Comparison of ENCODE assay signal across 34 cellular contexts in genomic region chr10:10848488-10849111, GRCh38.
"Had no signal": no experiment of that assay in that cellular context is flagged by ENCODE, and none has a peak within 500 bp of the region (broad histone marks: within the 10 kb centered on the region; RNA-seq: fewer than 3 reads in every experiment).

No MANE protein-coding gene starts in this region.

- H3K27ac Mint-ChIP-seq: activated B cell treated with CpG ODN at 0.5 μM for 24 hours; activated CD4-positive, alpha-beta memory T cell treated with anti-CD3 and anti-CD28 coated beads for 36 hours; activated CD4-positive, alpha-beta T cell treated with anti-CD3 and anti-CD28 coated beads, Interleukin-2, amount 10 ng/mL, durations not matched to agents 24 days and 14 days; activated CD8-positive, alpha-beta T cell treated with anti-CD3 and anti-CD28 coated beads for 36 hours; activated naive CD4-positive, alpha-beta T cell treated with anti-CD3 and anti-CD28 coated beads for 36 hours; activated naive CD4-positive, alpha-beta T cell treated with anti-CD3 and anti-CD28 coated beads, Interleukin-2, amount 50 U/mL, for 72 hours; activated naive CD8-positive, alpha-beta T cell treated with anti-CD3 and anti-CD28 coated beads for 36 hours; activated T-cell treated with anti-CD3 and anti-CD28 coated beads, Interleukin-2, amount 50 U/mL, for 72 hours; activated T-helper 1 cell treated with anti-CD3 and anti-CD28 coated beads, Interleukin-12 subunit alpha, Interleukin-12 subunit beta, Interleukin-2, Interleukin-4 antibody, amounts not matched to agents 30 ng/mL and 10 ng/mL and 1 ng/mL, durations not matched to agents 14 hours and 24 hours and 36 hours; activated T-helper 17 cell treated with anti-CD3 and anti-CD28 coated beads, Interleukin-2, amount 50 U/mL, for 72 hours; T-cell; T-helper 17 cell had no signal

- H3K4me3 Mint-ChIP-seq: activated B cell treated with CpG ODN at 0.5 μM for 24 hours; activated CD4-positive, alpha-beta memory T cell treated with anti-CD3 and anti-CD28 coated beads for 36 hours; activated CD4-positive, alpha-beta T cell treated with anti-CD3 and anti-CD28 coated beads, Interleukin-2, amount 10 ng/mL, durations not matched to agents 24 days and 14 days; activated CD8-positive, alpha-beta T cell treated with anti-CD3 and anti-CD28 coated beads for 36 hours; activated naive CD4-positive, alpha-beta T cell treated with anti-CD3 and anti-CD28 coated beads for 36 hours; activated naive CD8-positive, alpha-beta T cell treated with anti-CD3 and anti-CD28 coated beads for 36 hours; activated T-cell treated with anti-CD3 and anti-CD28 coated beads, Interleukin-2, amount 50 U/mL, for 4 hours; activated T-cell treated with anti-CD3 and anti-CD28 coated beads, Interleukin-2, amount 50 U/mL, for 72 hours; activated T-helper 1 cell treated with anti-CD3 and anti-CD28 coated beads, Interleukin-12 subunit alpha, Interleukin-12 subunit beta, Interleukin-2, Interleukin-4 antibody, amounts not matched to agents 30 ng/mL and 10 ng/mL and 1 ng/mL, durations not matched to agents 14 hours and 24 hours and 36 hours; activated T-helper 17 cell treated with anti-CD3 and anti-CD28 coated beads, Interleukin-2, amount 50 U/mL, for 72 hours; T-cell; T-helper 17 cell had no signal

- ATAC-seq: activated CD8-positive, alpha-beta T cell treated with anti-CD3 and anti-CD28 coated beads for 36 hours; activated naive CD4-positive, alpha-beta T cell treated with anti-CD3 and anti-CD28 coated beads, Interleukin-2, amount 50 U/mL, for 72 hours; activated T-cell treated with anti-CD3 and anti-CD28 coated beads, Interleukin-2, amount 50 U/mL, for 4 hours; activated T-cell treated with anti-CD3 and anti-CD28 coated beads, Interleukin-2, amount 50 U/mL, for 72 hours; activated T-helper 17 cell treated with anti-CD3 and anti-CD28 coated beads, Interleukin-2, amount 50 U/mL, for 72 hours; body of pancreas; T-cell; T-helper 17 cell had no signal

- H3K9me3 Mint-ChIP-seq: activated B cell treated with CpG ODN at 0.5 μM for 24 hours; activated CD4-positive, alpha-beta memory T cell treated with anti-CD3 and anti-CD28 coated beads for 36 hours; activated CD4-positive, alpha-beta T cell treated with anti-CD3 and anti-CD28 coated beads, Interleukin-2, amount 10 ng/mL, durations not matched to agents 24 days and 14 days; activated CD8-positive, alpha-beta T cell treated with anti-CD3 and anti-CD28 coated beads for 36 hours; activated naive CD4-positive, alpha-beta T cell treated with anti-CD3 and anti-CD28 coated beads for 36 hours; activated naive CD4-positive, alpha-beta T cell treated with anti-CD3 and anti-CD28 coated beads, Interleukin-2, amount 50 U/mL, for 72 hours; activated naive CD8-positive, alpha-beta T cell treated with anti-CD3 and anti-CD28 coated beads for 36 hours; activated T-cell treated with anti-CD3 and anti-CD28 coated beads, Interleukin-2, amount 50 U/mL, for 4 hours; activated T-cell treated with anti-CD3 and anti-CD28 coated beads, Interleukin-2, amount 50 U/mL, for 72 hours; activated T-helper 1 cell treated with anti-CD3 and anti-CD28 coated beads, Interleukin-12 subunit alpha, Interleukin-12 subunit beta, Interleukin-2, Interleukin-4 antibody, amounts not matched to agents 30 ng/mL and 10 ng/mL and 1 ng/mL, durations not matched to agents 14 hours and 24 hours and 36 hours; activated T-helper 17 cell treated with anti-CD3 and anti-CD28 coated beads, Interleukin-2, amount 50 U/mL, for 72 hours; T-cell had no signal

- H3K36me3 Mint-ChIP-seq: activated CD4-positive, alpha-beta memory T cell treated with anti-CD3 and anti-CD28 coated beads for 36 hours; activated naive CD4-positive, alpha-beta T cell treated with anti-CD3 and anti-CD28 coated beads, Interleukin-2, amount 50 U/mL, for 72 hours; activated naive CD8-positive, alpha-beta T cell treated with anti-CD3 and anti-CD28 coated beads for 36 hours; T-cell had no signal

- H3K4me1 ChIP-seq: adrenal gland, body of pancreas, breast epithelium had no signal

- H3K4me1 Mint-ChIP-seq: activated B cell treated with CpG ODN at 0.5 μM for 24 hours; activated CD4-positive, alpha-beta T cell treated with anti-CD3 and anti-CD28 coated beads, Interleukin-2, amount 10 ng/mL, durations not matched to agents 24 days and 14 days; activated naive CD8-positive, alpha-beta T cell treated with anti-CD3 and anti-CD28 coated beads for 36 hours; activated T-helper 17 cell treated with anti-CD3 and anti-CD28 coated beads, Interleukin-2, amount 50 U/mL, for 72 hours; T-helper 17 cell had no signal

- H3K9me3 ChIP-seq: adrenal gland, body of pancreas, breast epithelium had no signal

- H3K4me3 ChIP-seq: adrenal gland, body of pancreas, breast epithelium had no signal

- H3K36me3 ChIP-seq: adrenal gland, brain microvascular endothelial cell, breast epithelium had no signal

- FAIRE-seq: astrocyte, TTC549 had no signal

- H3K27ac ChIP-seq: adrenal gland, body of pancreas, brain microvascular endothelial cell, breast epithelium, VCaP had no signal

- H3K27me3 ChIP-seq: adrenal gland, body of pancreas, brain microvascular endothelial cell, breast epithelium had no signal

- DNase-seq: activated B cell treated with CpG ODN at 0.5 μM for 24 hours; activated CD4-positive, alpha-beta memory T cell treated with anti-CD3 and anti-CD28 coated beads for 36 hours; activated CD4-positive, alpha-beta T cell treated with anti-CD3 and anti-CD28 coated beads for 4 hours; activated CD4-positive, alpha-beta T cell treated with anti-CD3 and anti-CD28 coated beads, Interleukin-2, amount 10 ng/mL, durations not matched to agents 24 days and 14 days; activated CD4-positive, alpha-beta T cell treated with anti-CD3 and anti-CD28 coated beads, Interleukin-2, amount 50 U/mL, for 1 hour; activated CD4-positive, alpha-beta T cell treated with anti-CD3 and anti-CD28 coated beads, Interleukin-2, amount 50 U/mL, for 4 hours; activated CD4-positive, CD25-positive, alpha-beta regulatory T cell treated with anti-CD3 and anti-CD28 coated beads, Interleukin-2, amount 50 U/mL, for 72 hours; activated CD8-positive, alpha-beta memory T cell treated with anti-CD3 and anti-CD28 coated beads, Interleukin-2, amount 50 U/mL, for 4 hours; activated CD8-positive, alpha-beta T cell treated with anti-CD3 and anti-CD28 coated beads for 36 hours; activated effector memory CD4-positive, alpha-beta T cell treated with anti-CD3 and anti-CD28 coated beads, Interleukin-2, amount 50 U/mL, for 16 hours; activated gamma-delta T cell treated with Interleukin-2 at 50 U/mL for 16 hours; activated naive CD4-positive, alpha-beta T cell; activated naive CD4-positive, alpha-beta T cell treated with anti-CD3 and anti-CD28 coated beads for 36 hours; activated naive CD4-positive, alpha-beta T cell treated with anti-CD3 and anti-CD28 coated beads, Interleukin-2, amount 50 U/mL, for 16 hours; activated naive CD8-positive, alpha-beta T cell treated with anti-CD3 and anti-CD28 coated beads for 36 hours; activated T-cell treated with anti-CD3 and anti-CD28 coated beads for 4 hours; activated T-cell treated with anti-CD3 and anti-CD28 coated beads, Interleukin-2, amount 50 U/mL, for 1 hour; activated T-cell treated with anti-CD3 and anti-CD28 coated beads, Interleukin-2, amount 50 U/mL, for 4 hours; activated T-cell treated with anti-CD3 and anti-CD28 coated beads, Interleukin-2, amount 50 U/mL, for 72 hours; adrenal gland; amniotic stem cell; aorta; body of pancreas; brain microvascular endothelial cell; central memory CD4-positive, alpha-beta T cell; T-cell; T-helper 17 cell had no signal
